10 cellular contexts compared by ENCODE assay signal in genomic region chr5:159174511-159175168, GRCh38. TPM values are rescaled to one million over a fixed set of nuclear protein-coding genes. Genes with fewer than 3 reads are reported as not detected.
A peak's percentile ranks its signal among the peaks of the same experiment; 100 is the strongest.
DNase-seq lines count a peak whose midpoint lies in the region; ATAC-seq and TF ChIP-seq lines count a peak whose summit lies in the region.
"Had no signal": no experiment of that assay in that cellular context is flagged by ENCODE, and none has a peak within 500 bp of the region (broad histone marks: within the 10 kb centered on the region; RNA-seq: fewer than 3 reads in every experiment).

No MANE protein-coding gene starts in this region.

- peak overlapping the region; percentile 88 for H3K27ac Mint-ChIP-seq in activated naive CD4-positive, alpha-beta T cell treated with anti-CD3 and anti-CD28 coated beads, Interleukin-2, amount 50 U/mL, for 24 hours

- H3K36me3 Mint-ChIP-seq in activated naive CD4-positive, alpha-beta T cell treated with anti-CD3 and anti-CD28 coated beads, Interleukin-2, amount 50 U/mL, for 24 hours: peaks cover 33% of the 10 kb centered on the region

- H3K4me1 Mint-ChIP-seq in activated naive CD4-positive, alpha-beta T cell treated with anti-CD3 and anti-CD28 coated beads, Interleukin-2, amount 50 U/mL, for 24 hours: peaks cover 74% of the 10 kb centered on the region

- no peaks in the 10 kb centered on the region for H3K27me3 Mint-ChIP-seq in activated naive CD4-positive, alpha-beta T cell treated with anti-CD3 and anti-CD28 coated beads, Interleukin-2, amount 50 U/mL, for 24 hours

- TF ChIP-seq CTCF in astrocyte of the spinal cord (IDR thresholded peaks at IDR 0.05; ENCODE audit: low read depth, low read length) (no peak), hepatocyte (IDR thresholded peaks at IDR 0.05; ENCODE audit: poor library complexity) (no peak), upper lobe of left lung (IDR thresholded peaks at IDR 0.05) (no peak), dorsolateral prefrontal cortex (IDR thresholded peaks at IDR 0.05 in 54 of 56, conservative IDR thresholded peaks at IDR 0.05 in 2 of 56; ENCODE audit: low read depth in 1 of 56, partially characterized antibody in 56 of 56) (no peak)

- ATAC-seq in upper lobe of left lung (ENCODE audit: low FRiP score in 2 of 2): no peak
- no peak for ATAC-seq in HG03135 (IDR thresholded peaks at IDR 0.05; ENCODE audit: unreplicated experiment)

- no peak for DNase-seq in activated naive CD4-positive, alpha-beta T cell treated with anti-CD3 and anti-CD28 coated beads, Interleukin-2, amount 50 U/mL, for 16 hours
- DNase-seq in astrocyte of the spinal cord (ENCODE audit: low read depth, low spot score): peak; percentile 42
- no peak for DNase-seq in hepatocyte (ENCODE audit: low spot score)
- DNase-seq in upper lobe of left lung: no peak
- DNase-seq in dorsolateral prefrontal cortex: no peak
- no peak for DNase-seq in COLO829 (ENCODE audit: low spot score)
- DNase-seq: NCI-H146 had no signal

- no peaks in the 10 kb centered on the region for H4K20me1 ChIP-seq in hepatocyte (ENCODE audit: insufficient read depth, poor library complexity, severe bottlenecking)

- H3K27ac ChIP-seq in hepatocyte: peak overlapping the region; percentile 51
- H3K27ac ChIP-seq in upper lobe of left lung: peak overlapping the region; percentile 29 to 79 (median 50)
- H3K27ac ChIP-seq in dorsolateral prefrontal cortex: no peak overlapping the region
- H3K27ac ChIP-seq: esophagus muscularis mucosa had no signal

- in situ Hi-C loops in astrocyte of the spinal cord (cut with HindIII; ENCODE audit: low sequenced_read_pairs): no loop called here

- H3K4me3 ChIP-seq in astrocyte of the spinal cord (ENCODE audit: low read depth, low read length): no peak overlapping the region
- no peak overlapping the region for H3K4me3 ChIP-seq in hepatocyte
- no peak overlapping the region for H3K4me3 ChIP-seq in upper lobe of left lung
- no peak overlapping the region for H3K4me3 ChIP-seq in dorsolateral prefrontal cortex
- H3K4me3 ChIP-seq: esophagus muscularis mucosa had no signal

- no peaks in the 10 kb centered on the region for H3K27me3 ChIP-seq in hepatocyte
- no peaks in the 10 kb centered on the region for H3K27me3 ChIP-seq in upper lobe of left lung
- H3K27me3 ChIP-seq in dorsolateral prefrontal cortex: no peaks in the 10 kb centered on the region
- H3K27me3 ChIP-seq: esophagus muscularis mucosa had no signal

- no peaks in the 10 kb centered on the region for H3K9me2 ChIP-seq in hepatocyte (replicated peaks; ENCODE audit: insufficient read depth)

- no peaks in the 10 kb centered on the region for H3K9me3 Mint-ChIP-seq in activated naive CD4-positive, alpha-beta T cell treated with anti-CD3 and anti-CD28 coated beads, Interleukin-2, amount 50 U/mL, for 24 hours

- H3K4me2 ChIP-seq in hepatocyte: peak overlapping the region; percentile 19

- no peak for TF ChIP-seq EP300 in upper lobe of left lung (IDR thresholded peaks at IDR 0.05)

- no peaks in the 10 kb centered on the region for H3K79me2 ChIP-seq in hepatocyte

- TF ChIP-seq POLR2A in upper lobe of left lung (IDR thresholded peaks at IDR 0.05): no peak

- H3K9me3 ChIP-seq in hepatocyte (ENCODE audit: low read depth): no peaks in the 10 kb centered on the region
- no peaks in the 10 kb centered on the region for H3K9me3 ChIP-seq in upper lobe of left lung
- H3K9me3 ChIP-seq: esophagus muscularis mucosa had no signal

- no peaks in the 10 kb centered on the region for H3K36me3 ChIP-seq in hepatocyte (replicated peaks; ENCODE audit: insufficient read depth, low read depth)
- peaks cover 0 to 24% (median 1%) of the 10 kb centered on the region in 4 donors for H3K36me3 ChIP-seq in upper lobe of left lung

- intact Hi-C loops in dorsolateral prefrontal cortex (cut with DNase I): loop anchor here in 1 of 2 donors (5.0 kb wide), 1 partner anchor 33 kb away; the partner anchor contains the start of gene RNF145

- H3K4me3 Mint-ChIP-seq in activated naive CD4-positive, alpha-beta T cell treated with anti-CD3 and anti-CD28 coated beads, Interleukin-2, amount 50 U/mL, for 24 hours: peak overlapping the region; percentile 62

- H3K4me1 ChIP-seq in hepatocyte (ENCODE audit: insufficient read depth) (peaks cover 22% of the 10 kb centered on the region), upper lobe of left lung (peaks cover 16 to 47% (median 40%) of the 10 kb centered on the region in 4 donors)

- H2AFZ ChIP-seq in hepatocyte: no peak overlapping the region

RNA-seq across cellular contexts. Expression of gene RNF145, which starts 34.7 kb away (rescaled TPM):
- total RNA-seq in hepatocyte (36.2 and 37.4 TPM in 2 replicates), upper lobe of left lung (100 to 1,000 TPM; 130 to 376 (median 232) TPM), dorsolateral prefrontal cortex (100 to 1,000 TPM in 4 of 120 experiments, 10 to 100 TPM in 116; 47.7 to 107 (median 74.3) TPM)
- 13.0 and 15.1 TPM in 2 replicates for polyA plus RNA-seq in hepatocyte

Comparison
In these comparisons a context has a peak if more than half of its experiments do, and no peak if none do; other contexts are left out.
1. H3K27ac ChIP-seq: peak in hepatocyte (single experiment) and upper lobe of left lung (4 of 4); none in dorsolateral prefrontal cortex (0 of 59).